ENCODE assay signal across 1 cellular context in genomic region chr2:17518212-17519154, GRCh38.
A peak's percentile ranks its signal among the peaks of the same experiment; 100 is the strongest.
TF ChIP-seq lines count a peak whose summit lies in the region.

Gene RAD51AP2 (minus strand): TSS chr2:17518440. CDS start chr2:17518415, 25 bp downstream.

TF ChIP-seq in K562, 482 proteins besides CTCF, POLR2A, EP300 and RAD21 (continued from another document and continues in another):
- TF ChIP-seq, protein P1, sequence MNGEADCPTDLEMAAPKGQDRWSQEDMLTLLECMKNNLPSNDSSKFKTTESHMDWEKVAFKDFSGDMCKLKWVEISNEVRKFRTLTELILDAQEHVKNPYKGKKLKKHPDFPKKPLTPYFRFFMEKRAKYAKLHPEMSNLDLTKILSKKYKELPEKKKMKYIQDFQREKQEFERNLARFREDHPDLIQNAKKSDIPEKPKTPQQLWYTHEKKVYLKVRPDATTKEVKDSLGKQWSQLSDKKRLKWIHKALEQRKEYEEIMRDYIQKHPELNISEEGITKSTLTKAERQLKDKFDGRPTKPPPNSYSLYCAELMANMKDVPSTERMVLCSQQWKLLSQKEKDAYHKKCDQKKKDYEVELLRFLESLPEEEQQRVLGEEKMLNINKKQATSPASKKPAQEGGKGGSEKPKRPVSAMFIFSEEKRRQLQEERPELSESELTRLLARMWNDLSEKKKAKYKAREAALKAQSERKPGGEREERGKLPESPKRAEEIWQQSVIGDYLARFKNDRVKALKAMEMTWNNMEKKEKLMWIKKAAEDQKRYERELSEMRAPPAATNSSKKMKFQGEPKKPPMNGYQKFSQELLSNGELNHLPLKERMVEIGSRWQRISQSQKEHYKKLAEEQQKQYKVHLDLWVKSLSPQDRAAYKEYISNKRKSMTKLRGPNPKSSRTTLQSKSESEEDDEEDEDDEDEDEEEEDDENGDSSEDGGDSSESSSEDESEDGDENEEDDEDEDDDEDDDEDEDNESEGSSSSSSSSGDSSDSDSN (IDR thresholded peaks at IDR 0.05; ENCODE audit: borderline replicate concordance in 1 of 2, low read depth in 2 of 2, low read length in 2 of 2), result peak in 1 of 2 experiments; percentile 99; a peak in 2 of 4 replicates
- no peak for TF ChIP-seq IRF2 (CRISPR knock-in tag; IDR thresholded peaks at IDR 0.05)
- no peak for TF ChIP-seq KDM1A (IDR thresholded peaks at IDR 0.05)
- peak; percentile 70 for TF ChIP-seq KDM5B (IDR thresholded peaks at IDR 0.05; ENCODE audit: insufficient replicate concordance, low read depth, low read length)
- no peak for TF ChIP-seq ARID1B (IDR thresholded peaks at IDR 0.05)
- TF ChIP-seq, protein P2, sequence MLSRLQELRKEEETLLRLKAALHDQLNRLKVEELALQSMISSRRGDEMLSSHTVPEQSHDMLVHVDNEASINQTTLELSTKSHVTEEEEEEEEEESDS (CRISPR knock-in tag; IDR thresholded peaks at IDR 0.05), result no peak
- TF ChIP-seq JUN (IDR thresholded peaks at IDR 0.05; ENCODE audit: borderline replicate concordance, low read depth, low read length), result no peak
- TF ChIP-seq JUN (CRISPR knock-in tag; IDR thresholded peaks at IDR 0.05; ENCODE audit: borderline replicate concordance), result no peak
- peak; percentile 56 for TF ChIP-seq CHD2 (IDR thresholded peaks at IDR 0.05; ENCODE audit: low read depth, low read length)
- TF ChIP-seq GTF2E2 (tag; IDR thresholded peaks at IDR 0.05), result peak; percentile 44; the same call in 1 of the 2 replicates
- peak; percentile 58; the same call in 1 of the 2 replicates for TF ChIP-seq L3MBTL2 (IDR thresholded peaks at IDR 0.05)
- TF ChIP-seq PHF8 (IDR thresholded peaks at IDR 0.05; ENCODE audit: borderline replicate concordance, low read length), result peak; percentile 68; the same call in 1 of the 2 replicates
- peak; percentile 100 for TF ChIP-seq MBD2 (IDR thresholded peaks at IDR 0.05; ENCODE audit: borderline replicate concordance, low read depth)
- peak; percentile 100 for TF ChIP-seq SP1 (CRISPR knock-in tag; IDR thresholded peaks at IDR 0.05)
- TF ChIP-seq SP2 (IDR thresholded peaks at IDR 0.05; ENCODE audit: extremely low read depth, low read depth, low read length, poor library complexity, severe bottlenecking), result peak; percentile 53
- TF ChIP-seq BACH1 (tag; IDR thresholded peaks at IDR 0.05), result no peak
- no peak for TF ChIP-seq TFE3 (CRISPR knock-in tag; IDR thresholded peaks at IDR 0.05)
- peak; percentile 72 for TF ChIP-seq POLR2H (tag; IDR thresholded peaks at IDR 0.05; ENCODE audit: low read depth)
- peak; percentile 49; the same call in 1 of the 2 replicates for TF ChIP-seq ZNF512 (tag; IDR thresholded peaks at IDR 0.05)
- TF ChIP-seq ZBTB7A (IDR thresholded peaks at IDR 0.05; ENCODE audit: borderline replicate concordance, control insufficient read depth, low read depth, low read length), result no peak
- no peak for TF ChIP-seq ZNF707 (CRISPR knock-in tag; conservative IDR thresholded peaks at IDR 0.05)
- TF ChIP-seq YY1 (IDR thresholded peaks at IDR 0.05; ENCODE audit: borderline replicate concordance in 1 of 3, control insufficient read depth in 1 of 3, extremely low read depth in 1 of 3, insufficient read depth in 3 of 3, insufficient read length in 1 of 3, insufficient replicate concordance in 2 of 3, low read depth in 1 of 3, low read length in 2 of 3), result peak in 2 of 3 experiments; percentile 62 to 65
- TF ChIP-seq, protein P3, sequence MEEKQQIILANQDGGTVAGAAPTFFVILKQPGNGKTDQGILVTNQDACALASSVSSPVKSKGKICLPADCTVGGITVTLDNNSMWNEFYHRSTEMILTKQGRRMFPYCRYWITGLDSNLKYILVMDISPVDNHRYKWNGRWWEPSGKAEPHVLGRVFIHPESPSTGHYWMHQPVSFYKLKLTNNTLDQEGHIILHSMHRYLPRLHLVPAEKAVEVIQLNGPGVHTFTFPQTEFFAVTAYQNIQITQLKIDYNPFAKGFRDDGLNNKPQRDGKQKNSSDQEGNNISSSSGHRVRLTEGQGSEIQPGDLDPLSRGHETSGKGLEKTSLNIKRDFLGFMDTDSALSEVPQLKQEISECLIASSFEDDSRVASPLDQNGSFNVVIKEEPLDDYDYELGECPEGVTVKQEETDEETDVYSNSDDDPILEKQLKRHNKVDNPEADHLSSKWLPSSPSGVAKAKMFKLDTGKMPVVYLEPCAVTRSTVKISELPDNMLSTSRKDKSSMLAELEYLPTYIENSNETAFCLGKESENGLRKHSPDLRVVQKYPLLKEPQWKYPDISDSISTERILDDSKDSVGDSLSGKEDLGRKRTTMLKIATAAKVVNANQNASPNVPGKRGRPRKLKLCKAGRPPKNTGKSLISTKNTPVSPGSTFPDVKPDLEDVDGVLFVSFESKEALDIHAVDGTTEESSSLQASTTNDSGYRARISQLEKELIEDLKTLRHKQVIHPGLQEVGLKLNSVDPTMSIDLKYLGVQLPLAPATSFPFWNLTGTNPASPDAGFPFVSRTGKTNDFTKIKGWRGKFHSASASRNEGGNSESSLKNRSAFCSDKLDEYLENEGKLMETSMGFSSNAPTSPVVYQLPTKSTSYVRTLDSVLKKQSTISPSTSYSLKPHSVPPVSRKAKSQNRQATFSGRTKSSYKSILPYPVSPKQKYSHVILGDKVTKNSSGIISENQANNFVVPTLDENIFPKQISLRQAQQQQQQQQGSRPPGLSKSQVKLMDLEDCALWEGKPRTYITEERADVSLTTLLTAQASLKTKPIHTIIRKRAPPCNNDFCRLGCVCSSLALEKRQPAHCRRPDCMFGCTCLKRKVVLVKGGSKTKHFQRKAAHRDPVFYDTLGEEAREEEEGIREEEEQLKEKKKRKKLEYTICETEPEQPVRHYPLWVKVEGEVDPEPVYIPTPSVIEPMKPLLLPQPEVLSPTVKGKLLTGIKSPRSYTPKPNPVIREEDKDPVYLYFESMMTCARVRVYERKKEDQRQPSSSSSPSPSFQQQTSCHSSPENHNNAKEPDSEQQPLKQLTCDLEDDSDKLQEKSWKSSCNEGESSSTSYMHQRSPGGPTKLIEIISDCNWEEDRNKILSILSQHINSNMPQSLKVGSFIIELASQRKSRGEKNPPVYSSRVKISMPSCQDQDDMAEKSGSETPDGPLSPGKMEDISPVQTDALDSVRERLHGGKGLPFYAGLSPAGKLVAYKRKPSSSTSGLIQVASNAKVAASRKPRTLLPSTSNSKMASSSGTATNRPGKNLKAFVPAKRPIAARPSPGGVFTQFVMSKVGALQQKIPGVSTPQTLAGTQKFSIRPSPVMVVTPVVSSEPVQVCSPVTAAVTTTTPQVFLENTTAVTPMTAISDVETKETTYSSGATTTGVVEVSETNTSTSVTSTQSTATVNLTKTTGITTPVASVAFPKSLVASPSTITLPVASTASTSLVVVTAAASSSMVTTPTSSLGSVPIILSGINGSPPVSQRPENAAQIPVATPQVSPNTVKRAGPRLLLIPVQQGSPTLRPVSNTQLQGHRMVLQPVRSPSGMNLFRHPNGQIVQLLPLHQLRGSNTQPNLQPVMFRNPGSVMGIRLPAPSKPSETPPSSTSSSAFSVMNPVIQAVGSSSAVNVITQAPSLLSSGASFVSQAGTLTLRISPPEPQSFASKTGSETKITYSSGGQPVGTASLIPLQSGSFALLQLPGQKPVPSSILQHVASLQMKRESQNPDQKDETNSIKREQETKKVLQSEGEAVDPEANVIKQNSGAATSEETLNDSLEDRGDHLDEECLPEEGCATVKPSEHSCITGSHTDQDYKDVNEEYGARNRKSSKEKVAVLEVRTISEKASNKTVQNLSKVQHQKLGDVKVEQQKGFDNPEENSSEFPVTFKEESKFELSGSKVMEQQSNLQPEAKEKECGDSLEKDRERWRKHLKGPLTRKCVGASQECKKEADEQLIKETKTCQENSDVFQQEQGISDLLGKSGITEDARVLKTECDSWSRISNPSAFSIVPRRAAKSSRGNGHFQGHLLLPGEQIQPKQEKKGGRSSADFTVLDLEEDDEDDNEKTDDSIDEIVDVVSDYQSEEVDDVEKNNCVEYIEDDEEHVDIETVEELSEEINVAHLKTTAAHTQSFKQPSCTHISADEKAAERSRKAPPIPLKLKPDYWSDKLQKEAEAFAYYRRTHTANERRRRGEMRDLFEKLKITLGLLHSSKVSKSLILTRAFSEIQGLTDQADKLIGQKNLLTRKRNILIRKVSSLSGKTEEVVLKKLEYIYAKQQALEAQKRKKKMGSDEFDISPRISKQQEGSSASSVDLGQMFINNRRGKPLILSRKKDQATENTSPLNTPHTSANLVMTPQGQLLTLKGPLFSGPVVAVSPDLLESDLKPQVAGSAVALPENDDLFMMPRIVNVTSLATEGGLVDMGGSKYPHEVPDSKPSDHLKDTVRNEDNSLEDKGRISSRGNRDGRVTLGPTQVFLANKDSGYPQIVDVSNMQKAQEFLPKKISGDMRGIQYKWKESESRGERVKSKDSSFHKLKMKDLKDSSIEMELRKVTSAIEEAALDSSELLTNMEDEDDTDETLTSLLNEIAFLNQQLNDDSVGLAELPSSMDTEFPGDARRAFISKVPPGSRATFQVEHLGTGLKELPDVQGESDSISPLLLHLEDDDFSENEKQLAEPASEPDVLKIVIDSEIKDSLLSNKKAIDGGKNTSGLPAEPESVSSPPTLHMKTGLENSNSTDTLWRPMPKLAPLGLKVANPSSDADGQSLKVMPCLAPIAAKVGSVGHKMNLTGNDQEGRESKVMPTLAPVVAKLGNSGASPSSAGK (IDR thresholded peaks at IDR 0.05), result peak; percentile 17
- 0 out of 2 replicates have a peak, but pooled peaks have one; percentile 39 for TF ChIP-seq ZBTB40 (IDR thresholded peaks at IDR 0.05)
- TF ChIP-seq ZBTB40 (CRISPR knock-in tag; IDR thresholded peaks at IDR 0.05), result no peak
- no peak for TF ChIP-seq SRSF7 (optimal IDR thresholded peaks at IDR 0.05; ENCODE audit: low read depth, low read length)
- TF ChIP-seq TBP (optimal IDR thresholded peaks at IDR 0.05; ENCODE audit: low read depth, low read length), result peak; percentile 81
- peak; percentile 48; the same call in 1 of the 2 replicates for TF ChIP-seq CREM (IDR thresholded peaks at IDR 0.05; ENCODE audit: low read depth)
